ENCODE assay signal across 26 cellular contexts in the genomic region with DNA sequence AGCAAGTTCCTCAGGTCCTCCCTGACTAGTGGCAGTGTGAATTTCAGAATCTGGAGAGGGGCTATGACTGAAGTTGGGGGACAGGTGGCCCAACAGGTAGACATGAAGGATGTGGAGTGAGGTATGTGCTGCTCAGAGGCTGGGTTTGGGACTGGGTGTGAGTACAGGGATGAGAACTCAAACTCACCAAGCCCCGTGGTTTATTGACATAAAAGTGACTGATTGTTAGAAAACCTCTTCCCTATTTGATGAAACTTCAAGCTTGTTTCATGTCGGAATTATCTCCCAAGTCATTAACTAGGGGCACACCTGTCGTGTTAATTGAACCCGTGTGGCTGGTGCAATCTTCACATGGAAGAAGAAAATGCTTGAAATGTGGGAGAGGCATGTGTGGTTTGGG. TPM values are rescaled to one million over a fixed set of nuclear protein-coding genes. Genes with fewer than 3 reads are reported as not detected.
"Had no signal": no experiment of that assay in that cellular context is flagged by ENCODE, and none has a peak within 500 bp of the region (broad histone marks: within the 10 kb centered on the region; RNA-seq: fewer than 3 reads in every experiment).

No MANE protein-coding gene starts in this region.

- H3K4me3 Mint-ChIP-seq: effector memory CD8-positive, alpha-beta T cell; naive thymus-derived CD8-positive, alpha-beta T cell; nephron progenitor cell had no signal

- H3K4me1 ChIP-seq: prostate gland had no signal

- H3K36me3 Mint-ChIP-seq: naive thymus-derived CD8-positive, alpha-beta T cell had no signal

- H3K9me3 Mint-ChIP-seq: effector memory CD8-positive, alpha-beta T cell; naive thymus-derived CD8-positive, alpha-beta T cell; nephron progenitor cell had no signal

- H3K27ac Mint-ChIP-seq: effector memory CD8-positive, alpha-beta T cell; naive thymus-derived CD8-positive, alpha-beta T cell; nephron progenitor cell had no signal

- H3K9me3 ChIP-seq: gastrocnemius medialis, prostate gland, right atrium auricular region, stomach, thyroid gland had no signal

- H3K36me3 ChIP-seq: gastrocnemius medialis, prostate gland, right atrium auricular region, stomach, thyroid gland had no signal

- H3K27me3 ChIP-seq: gastrocnemius medialis, right atrium auricular region, thyroid gland had no signal

- H3K27ac ChIP-seq: epithelial cell of prostate, prostate gland, right atrium auricular region, stomach, thyroid gland had no signal

- ATAC-seq: effector memory CD8-positive, alpha-beta T cell; esophagus mucosa; gastrocnemius medialis; left lobe of liver; naive thymus-derived CD8-positive, alpha-beta T cell; sciatic nerve had no signal

- FAIRE-seq: keratinocyte had no signal

- H3K4me3 ChIP-seq: gastrocnemius medialis, lung, prostate gland, right atrium auricular region, stomach, thyroid gland had no signal

- DNase-seq: cortex of kidney; effector memory CD8-positive, alpha-beta T cell; foreskin fibroblast; gastrocnemius medialis; head of caudate nucleus; mesenchymal stem cell; midbrain; naive thymus-derived CD8-positive, alpha-beta T cell; nephron progenitor cell; nucleus accumbens; stimulated activated CD4-positive, alpha-beta T cell treated with anti-CD3 and anti-CD28 coated beads, Interleukin-2, amount 100 ng/mL, for 48 hours; stimulated activated CD8-positive, alpha-beta memory T cell treated with anti-CD3 and anti-CD28 coated beads, Interleukin-4, amount 100 ng/mL, for 48 hours; stimulated activated naive CD4-positive, alpha-beta T cell treated with Interleukin-2 at 50 U/mL for 16 hours; stomach; thyroid gland; trophoblast cell had no signal

RNA-seq across cellular contexts. Expression of a gene that starts 27.1 kb away (rescaled TPM):
- total RNA-seq: myocyte, osteocyte had no signal
- polyA plus RNA-seq: keratinocyte; naive thymus-derived CD8-positive, alpha-beta T cell had no signal
